31 cellular contexts compared by ENCODE assay signal in the genomic region with DNA sequence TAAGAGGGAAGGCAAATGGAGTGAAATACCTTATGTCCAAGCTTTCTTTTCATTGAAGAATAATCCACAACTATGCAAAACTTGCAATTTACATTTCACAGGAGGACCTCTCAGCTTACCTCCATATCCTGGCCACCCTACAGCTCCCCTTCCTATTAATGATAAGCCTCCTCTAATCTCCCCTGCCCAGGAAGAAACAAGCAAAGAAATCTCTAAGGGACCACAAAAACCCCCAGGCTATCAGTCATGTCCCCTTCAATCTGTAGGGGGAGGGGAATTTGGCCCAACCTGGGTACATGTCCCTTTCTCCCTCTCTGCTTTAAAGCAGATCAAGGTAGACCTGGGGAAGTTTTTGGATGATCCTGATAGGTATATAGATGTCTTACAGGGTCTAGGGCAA.
"Had no signal": no experiment of that assay in that cellular context is flagged by ENCODE, and none has a peak within 500 bp of the region (broad histone marks: within the 10 kb centered on the region; RNA-seq: fewer than 3 reads in every experiment).

No MANE protein-coding gene starts in this region.

- H3K9me3 ChIP-seq: Peyer's patch had no signal

- H3K36me3 Mint-ChIP-seq: activated naive CD8-positive, alpha-beta T cell treated with anti-CD3 and anti-CD28 coated beads for 36 hours had no signal

- H3K4me3 ChIP-seq: Peyer's patch had no signal

- H3K4me1 ChIP-seq: Peyer's patch had no signal

- DNase-seq: activated CD4-positive, alpha-beta T cell treated with anti-CD3 and anti-CD28 coated beads, Interleukin-2, amount 10 ng/mL, durations not matched to agents 24 days and 14 days; activated CD4-positive, alpha-beta T cell treated with anti-CD3 and anti-CD28 coated beads, Interleukin-2, amount 50 U/mL, for 4 hours; activated CD8-positive, alpha-beta T cell treated with anti-CD3 and anti-CD28 coated beads for 36 hours; activated effector memory CD4-positive, alpha-beta T cell treated with anti-CD3 and anti-CD28 coated beads, Interleukin-2, amount 50 U/mL, for 16 hours; activated naive CD4-positive, alpha-beta T cell; activated naive CD4-positive, alpha-beta T cell treated with anti-CD3 and anti-CD28 coated beads, Interleukin-2, amount 50 U/mL, for 16 hours; activated naive CD8-positive, alpha-beta T cell treated with anti-CD3 and anti-CD28 coated beads for 36 hours; activated T-cell treated with anti-CD3 and anti-CD28 coated beads, Interleukin-2, amount 50 U/mL, for 1 hour; activated T-cell treated with anti-CD3 and anti-CD28 coated beads, Interleukin-2, amount 50 U/mL, for 72 hours; amniotic stem cell; aorta; brain microvascular endothelial cell; central memory CD4-positive, alpha-beta T cell; NCI-H1105; NCI-H1436 treated with DMSO at 0.1 percent for 48 hours; NCI-H1694 treated with DMSO at 0.1 percent for 48 hours; NCI-H2029; NCI-H2171; NCI-H510A; NCI-H748 treated with DMSO at 0.1 percent for 48 hours; NK-92 treated with Interleukin-12 subunit alpha and Interleukin-12 subunit beta, amount 100 ng/mL, for 24 hours; PC-3; Peyer's patch; SW 1271; T-helper 1 cell; T-helper 2 cell; T-helper 9 cell; WERI-Rb-1 had no signal

- H3K9me3 Mint-ChIP-seq: activated CD4-positive, alpha-beta T cell treated with anti-CD3 and anti-CD28 coated beads, Interleukin-2, amount 10 ng/mL, durations not matched to agents 24 days and 14 days; activated CD8-positive, alpha-beta T cell treated with anti-CD3 and anti-CD28 coated beads for 36 hours; activated naive CD8-positive, alpha-beta T cell treated with anti-CD3 and anti-CD28 coated beads for 36 hours; activated T-helper 17 cell treated with anti-CD3 and anti-CD28 coated beads, Interleukin-2, amount 50 U/mL, for 72 hours had no signal

- H3K4me3 Mint-ChIP-seq: activated CD4-positive, alpha-beta T cell treated with anti-CD3 and anti-CD28 coated beads, Interleukin-2, amount 10 ng/mL, durations not matched to agents 24 days and 14 days; activated CD8-positive, alpha-beta T cell treated with anti-CD3 and anti-CD28 coated beads for 36 hours; activated naive CD8-positive, alpha-beta T cell treated with anti-CD3 and anti-CD28 coated beads for 36 hours; activated T-cell treated with anti-CD3 and anti-CD28 coated beads, Interleukin-2, amount 50 U/mL, for 72 hours; activated T-helper 17 cell treated with anti-CD3 and anti-CD28 coated beads, Interleukin-2, amount 50 U/mL, for 72 hours had no signal

- H3K4me1 Mint-ChIP-seq: activated naive CD8-positive, alpha-beta T cell treated with anti-CD3 and anti-CD28 coated beads for 36 hours; activated T-helper 17 cell treated with anti-CD3 and anti-CD28 coated beads, Interleukin-2, amount 50 U/mL, for 72 hours had no signal

- H3K36me3 ChIP-seq: brain microvascular endothelial cell, Peyer's patch, WERI-Rb-1 had no signal

- H3K27me3 Mint-ChIP-seq: activated CD8-positive, alpha-beta T cell treated with anti-CD3 and anti-CD28 coated beads for 36 hours had no signal

- H3K27ac ChIP-seq: brain microvascular endothelial cell, Peyer's patch, RWPE1, WERI-Rb-1 had no signal

- ATAC-seq: activated CD8-positive, alpha-beta T cell treated with anti-CD3 and anti-CD28 coated beads for 36 hours; activated T-cell treated with anti-CD3 and anti-CD28 coated beads, Interleukin-2, amount 50 U/mL, for 72 hours; activated T-helper 17 cell treated with anti-CD3 and anti-CD28 coated beads, Interleukin-2, amount 50 U/mL, for 72 hours; PC-3; Right ventricle myocardium inferior had no signal

- H3K27ac Mint-ChIP-seq: activated CD4-positive, alpha-beta T cell treated with anti-CD3 and anti-CD28 coated beads, Interleukin-2, amount 10 ng/mL, durations not matched to agents 24 days and 14 days; activated CD8-positive, alpha-beta T cell treated with anti-CD3 and anti-CD28 coated beads for 36 hours; activated naive CD8-positive, alpha-beta T cell treated with anti-CD3 and anti-CD28 coated beads for 36 hours; activated T-cell treated with anti-CD3 and anti-CD28 coated beads, Interleukin-2, amount 50 U/mL, for 72 hours; activated T-helper 17 cell treated with anti-CD3 and anti-CD28 coated beads, Interleukin-2, amount 50 U/mL, for 72 hours had no signal

- H3K27me3 ChIP-seq: brain microvascular endothelial cell, Peyer's patch had no signal
